ENCODE assay signal across 9 cellular contexts in the genomic region with DNA sequence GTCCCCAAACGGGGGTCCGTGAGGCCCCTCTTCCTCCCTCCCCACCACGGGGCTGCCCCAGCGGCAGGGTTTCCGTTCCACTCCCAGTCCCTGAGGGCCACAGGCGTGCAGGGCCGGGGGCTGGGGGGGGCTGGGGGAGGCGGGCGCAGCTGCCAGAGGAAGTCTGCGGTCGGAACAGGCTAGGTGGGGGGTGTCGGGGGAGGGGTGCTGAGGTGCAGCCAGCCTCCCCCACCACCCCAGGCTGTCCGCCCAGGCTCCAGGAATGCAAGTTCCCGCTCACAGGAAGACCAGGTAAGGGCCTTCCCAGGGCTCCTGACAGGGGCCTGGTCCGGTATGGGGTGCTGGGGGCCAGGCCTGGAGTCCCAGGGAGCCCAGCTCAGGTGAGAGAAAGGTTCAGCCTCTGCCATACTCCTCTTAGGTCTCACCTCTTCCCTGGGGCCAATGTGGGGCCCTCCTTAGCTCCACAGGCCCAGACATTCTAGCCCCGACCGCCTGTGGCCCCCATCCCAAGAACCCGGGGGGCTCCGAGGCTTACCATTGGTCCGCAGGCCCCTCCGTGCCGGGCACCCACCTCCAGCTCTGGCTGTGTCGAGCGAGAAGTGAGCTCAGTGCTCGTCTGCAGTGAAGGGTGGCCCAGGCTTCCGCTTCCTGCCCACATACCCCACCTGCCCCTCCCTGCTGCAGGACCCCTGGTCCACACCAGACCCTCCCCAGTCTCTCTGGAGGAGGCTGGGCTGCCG. TPM values are rescaled to one million over a fixed set of nuclear protein-coding genes. Genes with fewer than 3 reads are reported as not detected.
A peak's percentile ranks its signal among the peaks of the same experiment; 100 is the strongest.
DNase-seq lines count a peak whose midpoint lies in the region; ATAC-seq, FAIRE-seq and TF ChIP-seq lines count a peak whose summit lies in the region.
"Had no signal": no experiment of that assay in that cellular context is flagged by ENCODE, and none has a peak within 500 bp of the region (broad histone marks: within the 10 kb centered on the region; RNA-seq: fewer than 3 reads in every experiment).

A gene with protein sequence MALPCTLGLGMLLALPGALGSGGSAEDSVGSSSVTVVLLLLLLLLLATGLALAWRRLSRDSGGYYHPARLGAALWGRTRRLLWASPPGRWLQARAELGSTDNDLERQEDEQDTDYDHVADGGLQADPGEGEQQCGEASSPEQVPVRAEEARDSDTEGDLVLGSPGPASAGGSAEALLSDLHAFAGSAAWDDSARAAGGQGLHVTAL (minus strand): TSS at position 601 of the 740 bp plus-strand sequence. CDS start 63 bp downstream, at position 538.

- FAIRE-seq in GM12892 (lab: Jason Lieb, UNC): no peak

- no peaks in the 10 kb centered on the region for H3K9me3 ChIP-seq in Peyer's patch
- H3K9me3 ChIP-seq in prostate gland: no peaks in the 10 kb centered on the region

- H3K27ac ChIP-seq in Peyer's patch: peak within 1 kb of the TSS; percentile 83 to 99 (median 88)
- peak within 1 kb of the TSS in 1 of 2 donors; percentile 4 for H3K27ac ChIP-seq in prostate gland

- H3K36me3 ChIP-seq in Peyer's patch (peaks cover 0 to 89% (median 0%) of the 10 kb centered on the region in 3 donors), prostate gland (peaks cover 16 to 22% of the 10 kb centered on the region in 2 donors)

- H3K4me3 ChIP-seq in Peyer's patch (peak within 1 kb of the TSS; percentile 49 to 81 (median 64)), prostate gland (peak within 1 kb of the TSS; percentile 1 to 5)

- TF ChIP-seq CTCF in Peyer's patch (IDR thresholded peaks at IDR 0.05) (no peak), prostate gland (IDR thresholded peaks at IDR 0.05) (no peak)

- H3K4me1 ChIP-seq in Peyer's patch: peaks cover 0 to 59% (median 34%) of the 10 kb centered on the region in 4 donors
- peaks cover 13% of the 10 kb centered on the region for H3K4me1 ChIP-seq in prostate gland (replicated peaks)

- ATAC-seq in HG03280 (IDR thresholded peaks at IDR 0.05; ENCODE audit: unreplicated experiment) (no peak), HG03159 (IDR thresholded peaks at IDR 0.05; ENCODE audit: unreplicated experiment) (no peak), GM18511 (IDR thresholded peaks at IDR 0.05; ENCODE audit: unreplicated experiment) (no peak), GM21619 (IDR thresholded peaks at IDR 0.05; ENCODE audit: unreplicated experiment) (no peak)

- TF ChIP-seq POLR2A in GM12892 (IDR thresholded peaks at IDR 0.05; ENCODE audit: low read depth, low read length) (peak; percentile 94), Peyer's patch (IDR thresholded peaks at IDR 0.05) (peak; percentile 20 to 43), prostate gland (IDR thresholded peaks at IDR 0.05) (no peak)

- peak; percentile 84 for DNase-seq in GM12892 (ENCODE audit: insufficient read length)
- DNase-seq in Peyer's patch: peak in 2 of 3 donors; percentile 93
- DNase-seq in activated naive CD4-positive, alpha-beta T cell treated with anti-CD3 and anti-CD28 coated beads, Interleukin-2, amount 50 U/mL, for 16 hours: peak; percentile 64
- no peak for DNase-seq in prostate gland (ENCODE audit: low spot score)

- 70% methylated on average over 15 of the region's 27 CpGs for WGBS in prostate gland

- H3K27me3 ChIP-seq in Peyer's patch (no peaks in the 10 kb centered on the region), prostate gland (replicated peaks; ENCODE audit: insufficient read depth) (no peaks in the 10 kb centered on the region)

- intact Hi-C loops in prostate gland (cut with DNase I): no loop called here

RNA-seq across cellular contexts. Expression of the gene that starts here (rescaled TPM):
- polyA plus RNA-seq in GM12892 (2012; ENCODE audit: missing spikeins): 24.9 TPM
- total RNA-seq in Peyer's patch (10 to 100 TPM; 17.3 to 56.9 (median 21.7) TPM), prostate gland (1 to 10 TPM; 2.9 to 5.9 TPM)
- total RNA-seq: fibroblast of villous mesenchyme had no signal
